Comparison of ENCODE assay signal across 7 cellular contexts in the genomic region with DNA sequence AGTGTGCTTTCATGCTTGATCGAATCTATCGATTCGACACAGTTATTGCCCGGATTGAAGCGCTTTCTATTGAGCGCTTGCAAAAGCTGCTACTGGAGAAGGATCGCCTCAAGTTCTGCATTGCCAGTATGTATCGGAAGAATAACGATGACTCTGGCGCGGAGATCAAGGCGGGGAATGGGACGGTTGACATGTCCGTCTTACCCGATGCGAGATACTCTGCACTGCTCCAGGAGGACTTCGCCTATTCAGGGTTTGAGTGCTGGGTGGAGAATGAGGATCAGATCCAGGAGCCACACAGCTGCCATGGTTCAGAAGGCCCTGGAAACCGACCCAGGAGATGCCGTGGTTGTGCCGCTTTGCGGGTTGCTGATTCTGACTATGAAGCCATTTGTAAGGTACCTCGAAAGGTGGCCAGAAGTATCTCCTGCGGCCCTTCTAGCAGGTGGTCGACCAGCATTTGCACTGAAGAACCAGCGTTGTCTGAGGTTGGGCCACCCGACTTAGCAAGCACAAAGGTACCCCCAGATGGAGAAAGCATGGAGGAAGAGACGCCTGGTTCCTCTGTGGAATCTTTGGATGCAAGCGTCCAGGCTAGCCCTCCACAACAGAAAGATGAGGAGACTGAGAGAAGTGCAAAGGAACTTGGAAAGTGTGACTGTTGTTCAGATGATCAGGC.
DNase-seq lines count a peak whose midpoint lies in the region; ATAC-seq and TF ChIP-seq lines count a peak whose summit lies in the region.
"Not testable (repeated sequence)": the region's sequence is repeated elsewhere in the genome, so short reads cannot be mapped to it uniquely, and the experiment has no call there.

No MANE protein-coding gene starts in this region.

- peak; percentile 27 for DNase-seq in OCI-LY7 (ENCODE audit: low spot score)
- peak; percentile 13 for DNase-seq in activated T-helper 1 cell treated with anti-CD3 and anti-CD28 coated beads, Interleukin-12 subunit alpha, Interleukin-12 subunit beta, Interleukin-2, Interleukin-4 antibody, amounts not matched to agents 30 ng/mL and 10 ng/mL and 1 ng/mL, durations not matched to agents 14 hours and 24 hours and 36 hours (ENCODE audit: low spot score)
- peak; percentile 6 for DNase-seq in endothelial cell (ENCODE audit: low spot score)
- DNase-seq in putamen (ENCODE audit: low spot score), result peak; percentile 28

- H4K20me1 ChIP-seq in OCI-LY7 (ENCODE audit: insufficient read depth, low read length), result not testable (repeated sequence)

- not testable (repeated sequence) for H3K9me3 Mint-ChIP-seq in activated T-helper 1 cell treated with anti-CD3 and anti-CD28 coated beads, Interleukin-12 subunit alpha, Interleukin-12 subunit beta, Interleukin-2, Interleukin-4 antibody, amounts not matched to agents 30 ng/mL and 10 ng/mL and 1 ng/mL, durations not matched to agents 14 hours and 24 hours and 36 hours; endothelial cell (ENCODE audit: unreplicated experiment)

- H3K4me3 ChIP-seq in OCI-LY7 (ENCODE audit: low read depth, low read length, poor library complexity, severe bottlenecking), result peak overlapping the region; percentile 76

- not testable (repeated sequence) for H3K36me3 Mint-ChIP-seq in activated T-helper 1 cell treated with anti-CD3 and anti-CD28 coated beads, Interleukin-12 subunit alpha, Interleukin-12 subunit beta, Interleukin-2, Interleukin-4 antibody, amounts not matched to agents 30 ng/mL and 10 ng/mL and 1 ng/mL, durations not matched to agents 14 hours and 24 hours and 36 hours (ENCODE audit: low read depth); endothelial cell (ENCODE audit: low read depth, unreplicated experiment)

- BruUV-seq in OCI-LY7 (replicated peaks; lab: Mats Ljungman, UMichigan), result not testable (repeated sequence)

- not testable (repeated sequence) for H3K36me3 ChIP-seq in OCI-LY7 (ENCODE audit: insufficient read depth, low read length)

- H3K27ac ChIP-seq in OCI-LY7 (ENCODE audit: low read depth, low read length, poor library complexity, severe bottlenecking) (peak overlapping the region; percentile 68), layer of hippocampus (ENCODE audit: low read depth, low read length) (peak overlapping the region; percentile 46)

- POLR2A ChIA-PET in OCI-LY7 (lab: Charles Lee), result not testable (repeated sequence)

- peak overlapping the region; percentile 86 for H3K4me3 Mint-ChIP-seq in activated T-helper 1 cell treated with anti-CD3 and anti-CD28 coated beads, Interleukin-12 subunit alpha, Interleukin-12 subunit beta, Interleukin-2, Interleukin-4 antibody, amounts not matched to agents 30 ng/mL and 10 ng/mL and 1 ng/mL, durations not matched to agents 14 hours and 24 hours and 36 hours
- H3K4me3 Mint-ChIP-seq in endothelial cell (ENCODE audit: unreplicated experiment), result peak overlapping the region; percentile 86

- H2AFZ ChIP-seq in OCI-LY7 (ENCODE audit: low read length), result not testable (repeated sequence)

- not testable (repeated sequence) for TF ChIP-seq CTCF in OCI-LY7 (conservative IDR thresholded peaks at IDR 0.05; ENCODE audit: low read length); endothelial cell (IDR thresholded peaks at IDR 0.05; ENCODE audit: unreplicated experiment)

- peaks cover 38% of the 10 kb centered on the region for H3K79me2 ChIP-seq in OCI-LY7 (ENCODE audit: insufficient read depth, low read depth, low read length)

- not testable (repeated sequence) for H3K9me2 ChIP-seq in OCI-LY7 (ENCODE audit: insufficient read depth, low read length)

- H3K4me2 ChIP-seq in OCI-LY7 (ENCODE audit: low read length), result peak overlapping the region; percentile 95

- not testable (repeated sequence) for H3K9me3 ChIP-seq in OCI-LY7 (ENCODE audit: low read length)

- H3K27me3 Mint-ChIP-seq in activated T-helper 1 cell treated with anti-CD3 and anti-CD28 coated beads, Interleukin-12 subunit alpha, Interleukin-12 subunit beta, Interleukin-2, Interleukin-4 antibody, amounts not matched to agents 30 ng/mL and 10 ng/mL and 1 ng/mL, durations not matched to agents 14 hours and 24 hours and 36 hours (ENCODE audit: insufficient read depth); endothelial cell (ENCODE audit: unreplicated experiment): not testable (repeated sequence)

- H3K4me1 ChIP-seq in OCI-LY7 (ENCODE audit: insufficient read depth, low read length, poor library complexity, severe bottlenecking), result peaks cover 13% of the 10 kb centered on the region

- H3K27me3 ChIP-seq in layer of hippocampus (ENCODE audit: control insufficient read depth, insufficient read depth, low read length), result not testable (repeated sequence)

- H3K4me1 Mint-ChIP-seq in activated T-helper 1 cell treated with anti-CD3 and anti-CD28 coated beads, Interleukin-12 subunit alpha, Interleukin-12 subunit beta, Interleukin-2, Interleukin-4 antibody, amounts not matched to agents 30 ng/mL and 10 ng/mL and 1 ng/mL, durations not matched to agents 14 hours and 24 hours and 36 hours (ENCODE audit: low read depth), result peaks cover 12% of the 10 kb centered on the region
- H3K4me1 Mint-ChIP-seq in endothelial cell (ENCODE audit: unreplicated experiment), result not testable (repeated sequence)

- H3K27ac Mint-ChIP-seq in activated T-helper 1 cell treated with anti-CD3 and anti-CD28 coated beads, Interleukin-12 subunit alpha, Interleukin-12 subunit beta, Interleukin-2, Interleukin-4 antibody, amounts not matched to agents 30 ng/mL and 10 ng/mL and 1 ng/mL, durations not matched to agents 14 hours and 24 hours and 36 hours; endothelial cell (ENCODE audit: unreplicated experiment): not testable (repeated sequence)

- ATAC-seq in GM18498 (IDR thresholded peaks at IDR 0.05; ENCODE audit: unreplicated experiment) (peak; percentile 17), HG03196 (IDR thresholded peaks at IDR 0.05; ENCODE audit: unreplicated experiment) (peak; percentile 0)

- CTCF ChIA-PET in OCI-LY7 (lab: Charles Lee; ENCODE audit: unreplicated experiment), result not testable (repeated sequence)

- intact Hi-C loops in OCI-LY7 (cut with micrococcal nuclease; ENCODE audit: unreplicated experiment); activated T-helper 1 cell treated with anti-CD3 and anti-CD28 coated beads, Interleukin-12 subunit alpha, Interleukin-12 subunit beta, Interleukin-2, Interleukin-4 antibody, amounts not matched to agents 30 ng/mL and 10 ng/mL and 1 ng/mL, durations not matched to agents 14 hours and 24 hours and 36 hours (cut with micrococcal nuclease): not testable (repeated sequence)

Comparison
In these comparisons a context has a peak if more than half of its experiments do, and no peak if none do; other contexts are left out.
1. Peak in every context shown above with its lines: DNase-seq, ATAC-seq, H3K4me3 ChIP-seq and H3K27ac ChIP-seq.